ENCODE assay signal across 9 cellular contexts in the genomic region with DNA sequence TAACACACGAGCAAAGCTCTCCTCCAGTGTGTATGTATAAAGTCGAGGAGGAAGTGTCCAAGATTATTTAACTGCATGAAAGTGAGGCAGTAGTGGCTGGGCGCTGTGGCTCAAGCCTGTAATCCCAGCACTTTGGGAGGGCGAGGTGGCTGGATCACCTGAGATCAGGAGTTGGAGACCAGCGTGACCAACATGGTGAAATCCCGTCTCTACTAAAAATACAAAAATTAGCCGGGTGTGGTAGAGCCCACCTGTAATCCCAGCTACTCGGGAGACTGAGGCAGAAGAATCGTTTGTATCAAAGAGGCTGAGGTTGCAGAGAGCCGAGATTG. TPM values are rescaled to one million over a fixed set of nuclear protein-coding genes. Genes with fewer than 3 reads are reported as not detected.
DNase-seq lines count a peak whose midpoint lies in the region; ATAC-seq and TF ChIP-seq lines count a peak whose summit lies in the region.
"Had no signal": no experiment of that assay in that cellular context is flagged by ENCODE, and none has a peak within 500 bp of the region (broad histone marks: within the 10 kb centered on the region; RNA-seq: fewer than 3 reads in every experiment).

No MANE protein-coding gene starts in this region.

- POLR2A ChIA-PET in OCI-LY7 (lab: Charles Lee): interaction anchor here (0.7 to 1.8 kb wide), 3 partner anchors 73 to 217 kb away, joined by 3 to 9 read pairs (median 3); no protein-coding TSS in a partner anchor

- intact Hi-C loops in activated CD4-positive, alpha-beta T cell treated with anti-CD3 and anti-CD28 coated beads, Interleukin-2, amount 10 ng/mL, durations not matched to agents 24 days and 14 days (cut with micrococcal nuclease): loop anchor here (1.0 kb wide), 5 partner anchors 82 to 344 kb away; no protein-coding TSS in a partner anchor
- intact Hi-C loops in OCI-LY7 (cut with micrococcal nuclease; ENCODE audit: unreplicated experiment) (loop anchor here (1.0 to 2.0 kb wide), 6 partner anchors 82 to 345 kb away; no protein-coding TSS in a partner anchor), mammary epithelial cell (cut with micrococcal nuclease) (loop anchor here (1.0 kb wide), 7 partner anchors 50 to 344 kb away; no protein-coding TSS in a partner anchor), sigmoid colon (cut with DNase I) (loop anchor here (1.0 to 2.0 kb wide), 6 partner anchors 50 to 344 kb away; a partner anchor contains a TSS), gastrocnemius medialis (cut with DNase I; ENCODE audit: low total_unique reads) (loop anchor here (1.0 to 2.0 kb wide), 4 partner anchors 51 to 260 kb away; no protein-coding TSS in a partner anchor)

- CTCF ChIA-PET in OCI-LY7 (lab: Charles Lee; ENCODE audit: unreplicated experiment): interaction anchor here (0.6 to 1.7 kb wide), 3 partner anchors 82 to 343 kb away, joined by 3 to 8 read pairs (median 8); a partner anchor contains a TSS
- CTCF ChIA-PET in mammary epithelial cell (lab: Charles Lee; ENCODE audit: low non-redundant PET): interaction anchor here (0.6 to 1.8 kb wide), 3 partner anchors 46 to 344 kb away, joined by 3 to 9 read pairs (median 3); no protein-coding TSS in a partner anchor

- H3K27ac ChIP-seq in OCI-LY7 (ENCODE audit: low read depth, low read length, poor library complexity, severe bottlenecking) (no peak overlapping the region), mammary epithelial cell (ENCODE audit: insufficient read depth, low read depth, low read length) (no peak overlapping the region), sigmoid colon (peak overlapping the region in 1 of 4 donors; percentile 88), gastrocnemius medialis (no peak overlapping the region)

- H3K27me3 ChIP-seq in mammary epithelial cell (ENCODE audit: insufficient read depth, low read length) (no peaks in the 10 kb centered on the region), sigmoid colon (no peaks in the 10 kb centered on the region), gastrocnemius medialis (no peaks in the 10 kb centered on the region)

- TF ChIP-seq POLR2A in sigmoid colon (IDR thresholded peaks at IDR 0.05): no peak
- no peak for TF ChIP-seq POLR2A in gastrocnemius medialis (IDR thresholded peaks at IDR 0.05)

- H3K4me3 ChIP-seq in OCI-LY7 (ENCODE audit: low read depth, low read length, poor library complexity, severe bottlenecking): peak overlapping the region; percentile 89
- no peak overlapping the region for H3K4me3 ChIP-seq in mammary epithelial cell (replicated peaks in 1 of 3; ENCODE audit: insufficient read depth in 1 of 3, low read depth in 2 of 3, low read length in 3 of 3)
- no peak overlapping the region for H3K4me3 ChIP-seq in sigmoid colon
- H3K4me3 ChIP-seq in gastrocnemius medialis: no peak overlapping the region

- 38% methylated on average over 10 of the region's 10 CpGs for WGBS in mammary epithelial cell (ENCODE audit: low coverage, missing lambda C conversion rate)
- WGBS in sigmoid colon, 2 donors: 42 to 60% methylated on average over 10 of the region's 10 CpGs

- in situ Hi-C loops in mammary epithelial cell (cut with MboI; ENCODE audit: low sequenced_read_pairs in 2 of 2) (loop anchor here in 1 of 2 donors (25.0 kb wide), 2 partner anchors 179 to 254 kb away; a partner anchor contains a TSS), gastrocnemius medialis (cut with MboI; ENCODE audit: low sequenced_read_pairs in 4 of 4) (loop anchor here (5.0 to 25.0 kb wide), 7 partner anchors 79 to 347 kb away; a partner anchor contains a TSS)

- BruUV-seq in OCI-LY7 (replicated peaks; lab: Mats Ljungman, UMichigan) (no TSS peak), mammary epithelial cell (replicated peaks; lab: Mats Ljungman, UMichigan) (no TSS peak)

- H3K9ac ChIP-seq in mammary epithelial cell (ENCODE audit: insufficient read depth, low read length): no peak overlapping the region
- H3K9ac ChIP-seq: SK-N-SH had no signal

- no peak for ATAC-seq in gastrocnemius medialis

- peaks cover 30% of the 10 kb centered on the region for H3K36me3 Mint-ChIP-seq in activated CD4-positive, alpha-beta T cell treated with anti-CD3 and anti-CD28 coated beads, Interleukin-2, amount 10 ng/mL, durations not matched to agents 24 days and 14 days (ENCODE audit: low read depth)
- peaks cover 52% of the 10 kb centered on the region for H3K36me3 Mint-ChIP-seq in neural crest cell (ENCODE audit: low read depth)

- H3K4me3 Mint-ChIP-seq in activated CD4-positive, alpha-beta T cell treated with anti-CD3 and anti-CD28 coated beads, Interleukin-2, amount 10 ng/mL, durations not matched to agents 24 days and 14 days: peak overlapping the region; percentile 90
- peak overlapping the region; percentile 98 for H3K4me3 Mint-ChIP-seq in neural crest cell

- H3K9me2 ChIP-seq in OCI-LY7 (ENCODE audit: insufficient read depth, low read length): no peaks in the 10 kb centered on the region
- H3K9me2 ChIP-seq: SK-N-SH had no signal

- peaks cover 8% of the 10 kb centered on the region for H3K9me3 Mint-ChIP-seq in activated CD4-positive, alpha-beta T cell treated with anti-CD3 and anti-CD28 coated beads, Interleukin-2, amount 10 ng/mL, durations not matched to agents 24 days and 14 days
- H3K9me3 Mint-ChIP-seq in neural crest cell: peaks cover 19% of the 10 kb centered on the region

- peaks cover 26% of the 10 kb centered on the region for H3K4me1 ChIP-seq in OCI-LY7 (ENCODE audit: insufficient read depth, low read length, poor library complexity, severe bottlenecking)
- H3K4me1 ChIP-seq in mammary epithelial cell (ENCODE audit: insufficient read depth, low read length): peaks cover 11% of the 10 kb centered on the region
- peaks cover 0 to 24% (median 18%) of the 10 kb centered on the region in 4 donors for H3K4me1 ChIP-seq in sigmoid colon
- H3K4me1 ChIP-seq in gastrocnemius medialis: peaks cover 4 to 16% of the 10 kb centered on the region in 2 donors

- H3K79me2 ChIP-seq in OCI-LY7 (ENCODE audit: insufficient read depth, low read depth, low read length) (peaks cover 11% of the 10 kb centered on the region; the same call in 1 of the 2 replicates), mammary epithelial cell (ENCODE audit: insufficient read depth, low read length) (peaks cover 26% of the 10 kb centered on the region)

- no peaks in the 10 kb centered on the region for H3K27me3 Mint-ChIP-seq in activated CD4-positive, alpha-beta T cell treated with anti-CD3 and anti-CD28 coated beads, Interleukin-2, amount 10 ng/mL, durations not matched to agents 24 days and 14 days
- H3K27me3 Mint-ChIP-seq in neural crest cell (ENCODE audit: low read depth): peaks cover 3% of the 10 kb centered on the region

- H3K4me2 ChIP-seq in OCI-LY7 (ENCODE audit: low read length) (peak overlapping the region; percentile 96), mammary epithelial cell (ENCODE audit: insufficient read depth, low read depth, low read length) (no peak overlapping the region)

- H4K20me1 ChIP-seq in OCI-LY7 (ENCODE audit: insufficient read depth, low read length) (no peaks in the 10 kb centered on the region), mammary epithelial cell (ENCODE audit: insufficient read depth, low read length) (no peaks in the 10 kb centered on the region)

- H2AFZ ChIP-seq in OCI-LY7 (ENCODE audit: low read length) (no peak overlapping the region), mammary epithelial cell (ENCODE audit: low read depth, low read length) (peak overlapping the region; percentile 99)

- H3K36me3 ChIP-seq in OCI-LY7 (ENCODE audit: insufficient read depth, low read length) (peaks cover 19% of the 10 kb centered on the region), mammary epithelial cell (ENCODE audit: insufficient read depth, low read length) (peaks cover 9% of the 10 kb centered on the region), sigmoid colon (peaks cover 11 to 31% (median 15%) of the 10 kb centered on the region in 4 donors), gastrocnemius medialis (peaks cover 0 to 21% of the 10 kb centered on the region in 2 donors)

- TF ChIP-seq CTCF in OCI-LY7 (conservative IDR thresholded peaks at IDR 0.05; ENCODE audit: low read length) (peak; percentile 22; the same call in 1 of the 2 replicates), mammary epithelial cell (conservative IDR thresholded peaks at IDR 0.05 in 1 of 2, IDR thresholded peaks at IDR 0.05 in 1 of 2; ENCODE audit: extremely low read depth in 1 of 2, insufficient read depth in 1 of 2, low read depth in 1 of 2, low read length in 2 of 2) (no peak), neural crest cell (conservative IDR thresholded peaks at IDR 0.05) (no peak), sigmoid colon (IDR thresholded peaks at IDR 0.05) (no peak), gastrocnemius medialis (IDR thresholded peaks at IDR 0.05 in 4 of 5, conservative IDR thresholded peaks at IDR 0.05 in 1 of 5) (peak in 1 of 5 experiments; percentile 9)

- H3K9me3 ChIP-seq in OCI-LY7 (ENCODE audit: low read length): no peaks in the 10 kb centered on the region
- peaks cover 24% of the 10 kb centered on the region for H3K9me3 ChIP-seq in mammary epithelial cell (replicated peaks; ENCODE audit: insufficient read depth, low read length)
- peaks cover 0 to 6% (median 0%) of the 10 kb centered on the region in 4 donors for H3K9me3 ChIP-seq in sigmoid colon
- H3K9me3 ChIP-seq in gastrocnemius medialis: no peaks in the 10 kb centered on the region

- DNase-seq in activated CD4-positive, alpha-beta T cell treated with anti-CD3 and anti-CD28 coated beads, Interleukin-2, amount 10 ng/mL, durations not matched to agents 24 days and 14 days: no peak
- DNase-seq in activated CD4-positive, alpha-beta T cell treated with anti-CD3 and anti-CD28 coated beads for 4 hours: no peak
- DNase-seq in OCI-LY7 (ENCODE audit: low spot score) (no peak), mammary epithelial cell (no peak), neural crest cell (ENCODE audit: low read depth, low spot score) (no peak), cerebellar cortex (ENCODE audit: low spot score) (no peak), sigmoid colon (no peak), gastrocnemius medialis (no peak)

- no peak for TF ChIP-seq EP300 in sigmoid colon (IDR thresholded peaks at IDR 0.05)

- no peak overlapping the region for H3K27ac Mint-ChIP-seq in activated CD4-positive, alpha-beta T cell treated with anti-CD3 and anti-CD28 coated beads, Interleukin-2, amount 10 ng/mL, durations not matched to agents 24 days and 14 days
- peak overlapping the region; percentile 89 for H3K27ac Mint-ChIP-seq in neural crest cell (ENCODE audit: unreplicated experiment)

- peaks cover 28% of the 10 kb centered on the region for H3K4me1 Mint-ChIP-seq in activated CD4-positive, alpha-beta T cell treated with anti-CD3 and anti-CD28 coated beads, Interleukin-2, amount 10 ng/mL, durations not matched to agents 24 days and 14 days
- H3K4me1 Mint-ChIP-seq in neural crest cell: peaks cover 35% of the 10 kb centered on the region

- dilution Hi-C loops in mammary epithelial cell (cut with HindIII; ENCODE audit: low sequenced_read_pairs): no loop called here

RNA-seq across cellular contexts. Expression of a gene that starts 1.2 kb away (rescaled TPM):
- total RNA-seq in activated CD4-positive, alpha-beta T cell treated with anti-CD3 and anti-CD28 coated beads, Interleukin-2, amount 10 ng/mL, durations not matched to agents 24 days and 14 days: 2.0 and 2.1 TPM in 2 replicates
- 6.1 and 8.9 TPM in 2 replicates for total RNA-seq in OCI-LY7 (2014; rRNA removed; shearing (Covaris generic))
- total RNA-seq in OCI-LY7 (2022) (7.1 and 10.0 TPM in 2 replicates), mammary epithelial cell (1 to 10 TPM; 5.2 to 7.3 TPM), neural crest cell (8.1 and 9.1 TPM in 2 replicates), sigmoid colon (1 to 10 TPM; 2.2 to 8.0 (median 2.6) TPM), gastrocnemius medialis (under 1 TPM in 3 of 4 donors, not detected in 1; 0.29 to 0.78 (median 0.41) TPM)
- polyA plus RNA-seq in mammary epithelial cell (2.1 TPM), sigmoid colon (1 to 10 TPM; 3.2 to 9.9 (median 9.6) TPM)
- not detected for polyA minus RNA-seq in mammary epithelial cell

RNA-seq across cellular contexts. Expression of a gene that starts 15.2 kb away (rescaled TPM):
- total RNA-seq in activated CD4-positive, alpha-beta T cell treated with anti-CD3 and anti-CD28 coated beads, Interleukin-2, amount 10 ng/mL, durations not matched to agents 24 days and 14 days: 3.0 and 3.7 TPM in 2 replicates
- 7.3 and 7.8 TPM in 2 replicates for total RNA-seq in OCI-LY7 (2014; rRNA removed; shearing (Covaris generic))
- total RNA-seq in OCI-LY7 (2022) (9.2 and 10.0 TPM in 2 replicates), mammary epithelial cell (10 to 100 TPM in 1 of 2 donors, 1 to 10 TPM in 1; 5.7 to 11.7 TPM), neural crest cell (22.8 and 29.0 TPM in 2 replicates), sigmoid colon (1 to 10 TPM; 5.0 to 8.0 (median 6.9) TPM), gastrocnemius medialis (1 to 10 TPM in 1 of 4 donors, under 1 TPM in 3; 0.22 to 1.4 (median 0.50) TPM)
- polyA plus RNA-seq in mammary epithelial cell (1.2 TPM), sigmoid colon (1 to 10 TPM in 2 of 3 donors, not detected in 1; 1.7 to 1.8 TPM)
- 20.1 TPM for polyA minus RNA-seq in mammary epithelial cell

RNA-seq across cellular contexts. Expression of a gene that starts 21.5 kb away (rescaled TPM):
- total RNA-seq in activated CD4-positive, alpha-beta T cell treated with anti-CD3 and anti-CD28 coated beads, Interleukin-2, amount 10 ng/mL, durations not matched to agents 24 days and 14 days: 9.4 and 10.3 TPM in 2 replicates
- total RNA-seq in OCI-LY7 (2014; rRNA removed; shearing (Covaris generic)): 12.5 and 13.5 TPM in 2 replicates
- total RNA-seq in OCI-LY7 (2022): 12.7 and 16.7 TPM in 2 replicates
- 1 to 10 TPM; 5.4 to 6.7 TPM for total RNA-seq in mammary epithelial cell
- 1.2 TPM for polyA plus RNA-seq in mammary epithelial cell
- not detected for polyA minus RNA-seq in mammary epithelial cell
- total RNA-seq in neural crest cell: 13.2 and 13.3 TPM in 2 replicates
- total RNA-seq in sigmoid colon: 10 to 100 TPM in 2 of 4 donors, 1 to 10 TPM in 2; 9.2 to 15.5 (median 10.1) TPM
- polyA plus RNA-seq in sigmoid colon: 1 to 10 TPM; 1.6 to 4.7 (median 3.6) TPM
- 1 to 10 TPM; 1.4 to 2.2 (median 1.8) TPM for total RNA-seq in gastrocnemius medialis
